Comparison of ENCODE assay signal across 28 cellular contexts in the genomic region with DNA sequence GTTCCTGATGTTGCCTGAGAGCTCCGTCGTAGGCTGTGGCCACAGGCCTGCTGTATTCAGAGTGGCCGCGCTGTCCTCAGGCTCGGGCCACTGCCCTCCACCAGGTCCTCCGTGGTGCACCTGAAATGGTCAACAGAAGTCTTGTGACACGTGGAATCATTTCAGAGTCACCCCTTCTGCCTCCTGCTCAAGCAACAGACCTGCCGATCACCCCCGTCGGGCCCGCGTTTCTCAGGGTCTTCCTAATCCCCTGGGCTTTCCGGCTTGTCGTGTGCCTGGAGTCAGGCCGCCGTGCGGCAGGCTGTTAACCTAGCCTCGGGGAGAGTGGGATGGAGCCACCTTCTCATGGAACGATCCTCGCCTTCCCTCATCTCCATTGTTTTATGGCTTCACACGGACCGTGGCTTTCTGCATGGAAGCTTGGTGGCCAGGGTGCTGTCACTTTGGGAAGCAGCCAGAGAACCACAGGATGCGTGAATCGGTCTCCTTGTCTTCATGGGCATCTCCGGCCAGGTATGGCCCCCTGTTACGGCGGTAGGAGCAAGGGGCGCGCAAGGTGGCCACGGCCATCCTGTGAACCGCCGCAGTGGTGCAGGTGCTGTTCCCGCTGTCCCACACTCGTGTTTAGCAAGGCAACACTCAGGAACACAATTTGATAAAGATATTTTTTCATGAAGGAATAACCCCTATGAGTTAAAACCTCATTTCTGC. TPM values are rescaled to one million over a fixed set of nuclear protein-coding genes. Genes with fewer than 3 reads are reported as not detected.
"Had no signal": no experiment of that assay in that cellular context is flagged by ENCODE, and none has a peak within 500 bp of the region (broad histone marks: within the 10 kb centered on the region; RNA-seq: fewer than 3 reads in every experiment).

No MANE protein-coding gene starts in this region.

- H3K27ac ChIP-seq: colonic mucosa, epithelial cell of prostate, foreskin keratinocyte, heart right ventricle, parathyroid adenoma, sigmoid colon, testis, tibial artery had no signal

- DNase-seq: central memory CD4-positive, alpha-beta T cell; colonic mucosa; effector CD8-positive, alpha-beta T cell; foreskin keratinocyte; glutamatergic neuron; heart right ventricle; hippocampal formation; mesenchymal stem cell; mucosa of descending colon; naive B cell; sigmoid colon; stimulated activated CD4-positive, alpha-beta T cell treated with anti-CD3 and anti-CD28 coated beads, Interleukin-4, amount 100 ng/mL, for 4 hours; stimulated activated naive CD8-positive, alpha-beta T cell treated with anti-CD3 and anti-CD28 coated beads, Interleukin-15, Interleukin-2, amounts not matched to agents 100 U/mL and 50 U/mL, for 24 hours; substantia nigra; testis; tibial artery had no signal

- H3K9me3 Mint-ChIP-seq: dendritic cell treated with granulocyte-macrophage colony-stimulating factor and Interleukin-4, amounts not matched to agents 40 ng/mL and 50 ng/mL, for 4 days; endodermal cell; mesothelial cell of epicardium; naive B cell; stimulated activated memory B cell treated with anti-CD40 and anti-IgM and Interleukin-4, amounts not matched to agents 10 μg/mL and 1 μg/mL and 100 μg/mL, for 72 hours; type B pancreatic cell had no signal

- H3K27me3 ChIP-seq: colonic mucosa, foreskin keratinocyte, heart right ventricle, sigmoid colon, testis, tibial artery had no signal

- H3K27ac Mint-ChIP-seq: dendritic cell treated with granulocyte-macrophage colony-stimulating factor and Interleukin-4, amounts not matched to agents 40 ng/mL and 50 ng/mL, for 4 days; endodermal cell; mesothelial cell of epicardium; stimulated activated memory B cell treated with anti-CD40 and anti-IgM and Interleukin-4, amounts not matched to agents 10 μg/mL and 1 μg/mL and 100 μg/mL, for 72 hours; type B pancreatic cell had no signal

- ATAC-seq: esophagus mucosa; foreskin keratinocyte; left lobe of liver; mucosa of descending colon; stimulated activated memory B cell treated with anti-CD40 and anti-IgM and Interleukin-4, amounts not matched to agents 10 μg/mL and 1 μg/mL and 100 μg/mL, for 72 hours; stimulated activated naive CD8-positive, alpha-beta T cell treated with anti-CD3 and anti-CD28 coated beads, Interleukin-15, Interleukin-2, amounts not matched to agents 100 U/mL and 50 U/mL, for 24 hours had no signal

- H3K4me1 ChIP-seq: colonic mucosa, foreskin keratinocyte, parathyroid adenoma, sigmoid colon, testis, tibial artery had no signal

- H3K27me3 Mint-ChIP-seq: dendritic cell treated with granulocyte-macrophage colony-stimulating factor and Interleukin-4, amounts not matched to agents 40 ng/mL and 50 ng/mL, for 4 days; naive B cell; progenitor cell of endocrine pancreas; stimulated activated memory B cell treated with anti-CD40 and anti-IgM and Interleukin-4, amounts not matched to agents 10 μg/mL and 1 μg/mL and 100 μg/mL, for 72 hours; type B pancreatic cell had no signal

- H3K4me3 Mint-ChIP-seq: dendritic cell treated with granulocyte-macrophage colony-stimulating factor and Interleukin-4, amounts not matched to agents 40 ng/mL and 50 ng/mL, for 4 days; endodermal cell; mesothelial cell of epicardium; naive B cell; stimulated activated memory B cell treated with anti-CD40 and anti-IgM and Interleukin-4, amounts not matched to agents 10 μg/mL and 1 μg/mL and 100 μg/mL, for 72 hours; type B pancreatic cell had no signal

- H3K9me3 ChIP-seq: colonic mucosa, heart right ventricle, mucosa of descending colon, sigmoid colon, testis, tibial artery had no signal

- H3K4me3 ChIP-seq: colonic mucosa, heart right ventricle, mucosa of descending colon, sigmoid colon, testis, tibial artery had no signal

- H3K4me1 Mint-ChIP-seq: naive B cell; stimulated activated memory B cell treated with anti-CD40 and anti-IgM and Interleukin-4, amounts not matched to agents 10 μg/mL and 1 μg/mL and 100 μg/mL, for 72 hours had no signal

- H2AFZ ChIP-seq: parathyroid adenoma had no signal

- H3K79me2 ChIP-seq: parathyroid adenoma had no signal

- H3K9ac ChIP-seq: parathyroid adenoma had no signal

RNA-seq across cellular contexts. Expression of gene KRTAP5-7, which starts 50.0 kb away (rescaled TPM):
- total RNA-seq: endodermal cell, foreskin keratinocyte, left lobe of liver, lung microvascular endothelial cell, skeletal muscle tissue had no signal
